21 cellular contexts compared by ENCODE assay signal in the genomic region with DNA sequence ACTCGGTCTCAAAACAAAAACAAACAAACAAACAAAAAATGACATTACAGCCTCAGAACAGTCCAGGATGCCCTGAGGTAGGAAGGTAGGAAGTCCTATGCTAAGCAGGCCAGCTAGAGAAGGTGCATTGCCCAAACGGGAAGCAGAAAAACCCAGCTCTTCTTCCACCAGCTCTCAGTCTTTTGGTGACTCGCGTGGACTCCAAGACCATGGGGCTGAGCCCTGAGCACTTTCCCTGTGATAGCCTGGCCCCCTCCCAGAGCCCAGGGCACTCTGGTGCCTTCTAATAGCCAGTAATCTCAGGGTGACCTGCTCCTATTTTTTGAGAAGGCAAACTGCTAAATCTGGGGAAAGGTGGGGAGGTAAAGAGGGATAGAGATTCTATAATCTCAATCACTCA. TPM values are rescaled to one million over a fixed set of nuclear protein-coding genes. Genes with fewer than 3 reads are reported as not detected.
"Had no signal": no experiment of that assay in that cellular context is flagged by ENCODE, and none has a peak within 500 bp of the region (broad histone marks: within the 10 kb centered on the region; RNA-seq: fewer than 3 reads in every experiment).

No MANE protein-coding gene starts in this region.

- H3K27me3 ChIP-seq: heart right ventricle, tibial artery had no signal

- H3K4me3 ChIP-seq: heart right ventricle, left ventricle myocardium inferior, tibial artery had no signal

- H3K27ac Mint-ChIP-seq: progenitor cell of endocrine pancreas, T-cell had no signal

- H3K27ac ChIP-seq: left ventricle myocardium inferior, tibial artery had no signal

- H3K9me3 Mint-ChIP-seq: neural crest cell, T-cell had no signal

- H3K36me3 ChIP-seq: heart right ventricle, left ventricle myocardium inferior, tibial artery had no signal

- H3K9me3 ChIP-seq: left ventricle myocardium inferior, tibial artery had no signal

- DNase-seq: activated CD4-positive, alpha-beta T cell treated with anti-CD3 and anti-CD28 coated beads, Interleukin-2, amount 50 U/mL, for 1 hour; activated CD8-positive, alpha-beta memory T cell treated with anti-CD3 and anti-CD28 coated beads for 24 hours; activated CD8-positive, alpha-beta memory T cell treated with anti-CD3 and anti-CD28 coated beads, Interleukin-2, amount 50 U/mL, for 48 hours; activated effector memory CD4-positive, alpha-beta T cell treated with anti-CD3 and anti-CD28 coated beads, Interleukin-2, amount 50 U/mL, for 16 hours; activated naive CD4-positive, alpha-beta T cell treated with anti-CD3 and anti-CD28 coated beads, Interleukin-2, amount 50 U/mL, for 16 hours; activated T-cell treated with anti-CD3 and anti-CD28 coated beads, Interleukin-2, amount 50 U/mL, for 48 hours; aorta; cerebellar nuclear complex; effector CD8-positive, alpha-beta T cell; heart right ventricle; kidney glomerular epithelial cell; left ventricle myocardium inferior; stimulated activated CD4-positive, alpha-beta T cell treated with anti-CD3 and anti-CD28 coated beads, Interleukin-2, amount 100 ng/mL, for 24 hours; stimulated activated naive CD4-positive, alpha-beta T cell treated with Interleukin-2 at 50 U/mL for 16 hours; substantia nigra; T-cell had no signal

- H3K4me3 Mint-ChIP-seq: neural crest cell, T-cell had no signal

- H3K36me3 Mint-ChIP-seq: T-cell had no signal

- ATAC-seq: esophagus mucosa, heart right ventricle, T-cell had no signal

RNA-seq across cellular contexts. Expression of a gene that starts 31.4 kb away (rescaled TPM):
- total RNA-seq: aorta, esophagus mucosa, mononuclear cell, progenitor cell of endocrine pancreas, T-cell had no signal

RNA-seq across cellular contexts. Expression of a gene that starts 53.8 kb away (rescaled TPM):
- total RNA-seq: mononuclear cell, neural crest cell had no signal
